Comparison of ENCODE assay signal across 20 cellular contexts in the genomic region with DNA sequence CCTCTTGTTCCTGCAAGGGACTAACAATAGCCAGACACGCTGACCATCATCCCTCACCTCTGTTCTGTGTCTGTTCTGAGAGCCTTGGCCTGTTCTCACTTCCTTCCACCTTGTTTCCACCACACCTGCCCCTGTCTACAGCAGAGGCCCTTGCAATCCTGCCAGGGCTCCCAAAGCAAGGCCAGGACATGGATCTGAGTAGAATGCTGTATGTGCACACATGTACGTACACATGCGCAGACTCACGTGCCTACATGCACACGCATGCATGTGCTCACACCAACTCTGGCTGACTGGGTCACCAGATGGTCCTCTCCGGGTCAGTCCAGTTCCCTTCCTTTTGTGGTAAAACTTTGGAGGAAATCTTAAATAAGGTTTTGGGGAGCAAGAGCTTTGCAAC.
A peak's percentile ranks its signal among the peaks of the same experiment; 100 is the strongest.
DNase-seq lines count a peak whose midpoint lies in the region; ATAC-seq, FAIRE-seq and TF ChIP-seq lines count a peak whose summit lies in the region.
"Had no signal": no experiment of that assay in that cellular context is flagged by ENCODE, and none has a peak within 500 bp of the region (broad histone marks: within the 10 kb centered on the region; RNA-seq: fewer than 3 reads in every experiment).

No MANE protein-coding gene starts in this region.

- no peak overlapping the region for H3K4me3 ChIP-seq in lung
- H3K4me3 ChIP-seq in tibial artery: no peak overlapping the region

- 92 to 96% methylated on average over 6 of the region's 6 CpGs for WGBS in lung, 2 donors

- H3K9me3 ChIP-seq in lung (ENCODE audit: control insufficient read depth in 2 of 2, insufficient read depth in 1 of 2, low read length in 1 of 2): peaks cover 0 to 16% of the 10 kb centered on the region in 2 donors
- peaks cover 0 to 21% (median 8%) of the 10 kb centered on the region in 3 donors for H3K9me3 ChIP-seq in tibial artery

- H3K4me1 ChIP-seq in lung (ENCODE audit: control insufficient read depth in 2 of 2, insufficient read depth in 2 of 2, low read length in 2 of 2) (no peaks in the 10 kb centered on the region), tibial artery (no peaks in the 10 kb centered on the region)

- no peak for FAIRE-seq in D721Med (lab: Jason Lieb, UNC)
- FAIRE-seq: G401.6, HTR-8/SVneo had no signal

- TF ChIP-seq CTCF in lung (IDR thresholded peaks at IDR 0.05; ENCODE audit: control extremely low read depth, extremely low read depth) (no peak), tibial artery (IDR thresholded peaks at IDR 0.05) (no peak), D721Med (IDR thresholded peaks at IDR 0.05; ENCODE audit: insufficient read depth, missing control alignments) (no peak)

- H3K27ac ChIP-seq in lung (ENCODE audit: low read depth in 1 of 2, low read length in 1 of 2) (no peak overlapping the region), tibial artery (no peak overlapping the region)
- H3K27ac ChIP-seq: 22Rv1, RWPE1 had no signal

- H3K36me3 ChIP-seq in lung (ENCODE audit: control insufficient read depth in 2 of 2, insufficient read depth in 2 of 2, low read length in 2 of 2) (no peaks in the 10 kb centered on the region), tibial artery (no peaks in the 10 kb centered on the region)

- peak; percentile 17 for DNase-seq in activated CD4-positive, CD25-positive, alpha-beta regulatory T cell treated with anti-CD3 and anti-CD28 coated beads, Interleukin-2, amount 50 U/mL, for 72 hours
- peak; percentile 27 for DNase-seq in cardiac septum (ENCODE audit: low spot score)
- DNase-seq in left cardiac atrium: no peak
- DNase-seq in lung (ENCODE audit: low spot score): peak; percentile 24
- DNase-seq in tibial artery: peak; percentile 11 to 39
- no peak for DNase-seq in D721Med (ENCODE audit: insufficient read length, low spot score)
- DNase-seq: DMS 273 treated with DMSO at 0.1 percent for 48 hours, HCEC 1CT, Karpas-422, NCI-H1417 treated with DMSO at 0.1 percent for 48 hours, NCI-H187 treated with DMSO at 0.1 percent for 48 hours, NCI-H226, NCI-H524 treated with DMSO at 0.1 percent for 48 hours, PC-3 had no signal

- no peak for ATAC-seq in activated CD4-positive, CD25-positive, alpha-beta regulatory T cell treated with anti-CD3 and anti-CD28 coated beads, Interleukin-2, amount 50 U/mL, for 24 hours
- no peak for ATAC-seq in left cardiac atrium
- ATAC-seq in lung (ENCODE audit: insufficient read depth, low FRiP score): no peak
- ATAC-seq in HG02588 (IDR thresholded peaks at IDR 0.05; ENCODE audit: unreplicated experiment): no peak
- ATAC-seq: PC-3 had no signal

- intact Hi-C loops in cardiac septum (cut with DNase I) (no loop called here), left cardiac atrium (cut with DNase I) (no loop called here), tibial artery (cut with DNase I; ENCODE audit: low total_unique reads) (no loop called here)

- H3K27me3 ChIP-seq in lung (ENCODE audit: control insufficient read depth, insufficient read depth) (no peaks in the 10 kb centered on the region), tibial artery (peaks cover 0 to 35% of the 10 kb centered on the region in 2 donors)

Comparison
In these comparisons a context has a peak if more than half of its experiments do, and no peak if none do; other contexts are left out.
1. DNase-seq: peak in activated CD4-positive, CD25-positive, alpha-beta regulatory T cell treated with anti-CD3 and anti-CD28 coated beads, Interleukin-2, amount 50 U/mL, for 72 hours (single experiment), cardiac septum (single experiment), lung (single experiment) and tibial artery (2 of 2); none in left cardiac atrium (single experiment) and D721Med (single experiment).